Comparison of ENCODE assay signal across 10 cellular contexts in the genomic region with DNA sequence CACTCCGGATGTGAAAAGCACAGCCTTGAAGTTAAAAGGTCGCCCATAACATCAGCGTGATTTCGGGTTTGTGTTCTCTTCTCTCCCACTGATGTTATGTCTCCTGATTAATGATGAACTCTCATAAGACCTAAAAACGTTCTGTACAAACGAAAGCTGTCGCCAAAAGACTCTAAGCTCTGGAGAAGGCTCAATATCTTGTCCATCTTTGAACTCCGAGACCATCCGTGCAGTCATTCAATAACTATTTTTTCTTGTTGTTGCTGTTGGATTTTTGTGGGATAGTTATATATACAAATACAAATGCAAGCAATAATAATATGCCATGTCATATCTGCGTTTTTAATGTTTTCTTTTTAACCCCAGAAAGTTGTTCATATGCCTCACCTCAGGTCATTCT.
DNase-seq lines count a peak whose midpoint lies in the region; TF ChIP-seq lines count a peak whose summit lies in the region.
"Had no signal": no experiment of that assay in that cellular context is flagged by ENCODE, and none has a peak within 500 bp of the region (broad histone marks: within the 10 kb centered on the region; RNA-seq: fewer than 3 reads in every experiment).

No MANE protein-coding gene starts in this region.

- no peaks in the 10 kb centered on the region for H3F3A ChIP-seq in OCI-LY1 (ENCODE audit: insufficient read depth, low read length)

- no peaks in the 10 kb centered on the region for H3K79me2 ChIP-seq in OCI-LY1 (ENCODE audit: insufficient read depth, low read length)

- 64 to 66% methylated on average over 10 of the region's 10 CpGs for WGBS in ectodermal cell, 2 experiments

- H2AFZ ChIP-seq in OCI-LY1 (ENCODE audit: low read length), result no peak overlapping the region

- no peak overlapping the region for H3K9ac ChIP-seq in OCI-LY1 (ENCODE audit: low read length)

- H3K4me3 Mint-ChIP-seq in mesothelial cell of epicardium, result no peak overlapping the region
- H3K4me3 Mint-ChIP-seq: activated naive CD4-positive, alpha-beta T cell treated with anti-CD3 and anti-CD28 coated beads, Interleukin-2, amount 50 U/mL, for 24 hours had no signal

- DNase-seq in mesothelial cell of epicardium (ENCODE audit: low spot score in 2 of 2, unreplicated experiment in 2 of 2) (no peak), tibial artery (no peak), HEK293T (ENCODE audit: extremely low spot score) (no peak), NCI-H187 (lab: John Stamatoyannopoulos, UW) (no peak), MV-4-11 (lab: John Stamatoyannopoulos, UW) (no peak)

- no peaks in the 10 kb centered on the region for H3K27me3 Mint-ChIP-seq in mesothelial cell of epicardium (ENCODE audit: low read depth)
- H3K27me3 Mint-ChIP-seq: activated naive CD4-positive, alpha-beta T cell treated with anti-CD3 and anti-CD28 coated beads, Interleukin-2, amount 50 U/mL, for 24 hours had no signal

- H3K4me1 ChIP-seq in OCI-LY1 (ENCODE audit: insufficient read depth, low read length, severe bottlenecking), result peaks cover 12% of the 10 kb centered on the region
- peaks cover 5% of the 10 kb centered on the region for H3K4me1 ChIP-seq in ectodermal cell (ENCODE audit: control insufficient read depth, insufficient read depth, low read length)
- peaks cover 0 to 9% (median 4%) of the 10 kb centered on the region in 4 donors for H3K4me1 ChIP-seq in tibial artery

- H3K4me1 Mint-ChIP-seq in mesothelial cell of epicardium, result peaks cover 25% of the 10 kb centered on the region
- H3K4me1 Mint-ChIP-seq: activated naive CD4-positive, alpha-beta T cell treated with anti-CD3 and anti-CD28 coated beads, Interleukin-2, amount 50 U/mL, for 24 hours had no signal

- H3K36me3 Mint-ChIP-seq in mesothelial cell of epicardium, result no peaks in the 10 kb centered on the region
- H3K36me3 Mint-ChIP-seq: activated naive CD4-positive, alpha-beta T cell treated with anti-CD3 and anti-CD28 coated beads, Interleukin-2, amount 50 U/mL, for 24 hours had no signal

- CTCF ChIA-PET in HEK293T (lab: Yijun Ruan, JAX), result no interaction called here

- H3K9me3 Mint-ChIP-seq in mesothelial cell of epicardium, result no peaks in the 10 kb centered on the region
- H3K9me3 Mint-ChIP-seq: activated naive CD4-positive, alpha-beta T cell treated with anti-CD3 and anti-CD28 coated beads, Interleukin-2, amount 50 U/mL, for 24 hours had no signal

- H3K36me3 ChIP-seq in OCI-LY1 (ENCODE audit: insufficient read depth, low read length), result no peaks in the 10 kb centered on the region
- H3K36me3 ChIP-seq in ectodermal cell (ENCODE audit: control insufficient read depth, insufficient read depth, low read length), result no peaks in the 10 kb centered on the region
- H3K36me3 ChIP-seq in tibial artery, result no peaks in the 10 kb centered on the region

- H3K27ac ChIP-seq in OCI-LY1 (ENCODE audit: low read depth, low read length, poor library complexity, severe bottlenecking) (no peak overlapping the region), ectodermal cell (ENCODE audit: insufficient read depth, low read depth, low read length, poor library complexity, severe bottlenecking) (peak overlapping the region; percentile 20), tibial artery (no peak overlapping the region)
- H3K27ac ChIP-seq: RWPE1 had no signal

- H3K27me3 ChIP-seq in OCI-LY1 (ENCODE audit: insufficient read depth, low read length) (no peaks in the 10 kb centered on the region), ectodermal cell (ENCODE audit: control insufficient read depth, insufficient read depth, low read length, poor library complexity, severe bottlenecking) (no peaks in the 10 kb centered on the region), tibial artery (no peaks in the 10 kb centered on the region)

- intact Hi-C loops in tibial artery (cut with DNase I; ENCODE audit: low total_unique reads), result no loop called here

- no peak overlapping the region for H3K4me3 ChIP-seq in OCI-LY1 (ENCODE audit: low read depth, low read length, poor library complexity, severe bottlenecking)
- H3K4me3 ChIP-seq in ectodermal cell (ENCODE audit: insufficient read depth, low read depth, low read length), result no peak overlapping the region
- peak overlapping the region; percentile 30 to 31 for H3K4me3 ChIP-seq in tibial artery
- H3K4me3 ChIP-seq: mucosa of descending colon had no signal

- TF ChIP-seq CTCF in OCI-LY1 (IDR thresholded peaks at IDR 0.05; ENCODE audit: low read length) (no peak), mesothelial cell of epicardium (IDR thresholded peaks at IDR 0.05; ENCODE audit: unreplicated experiment) (no peak), tibial artery (IDR thresholded peaks at IDR 0.05) (no peak)

- POLR2A ChIA-PET in HEK293T (lab: Yijun Ruan, JAX), result no interaction called here

- peak overlapping the region; percentile 67 for H3K27ac Mint-ChIP-seq in mesothelial cell of epicardium
- H3K27ac Mint-ChIP-seq: activated naive CD4-positive, alpha-beta T cell treated with anti-CD3 and anti-CD28 coated beads, Interleukin-2, amount 50 U/mL, for 24 hours had no signal

- peak overlapping the region; percentile 41; the same call in 1 of the 2 replicates for H3K4me2 ChIP-seq in OCI-LY1 (ENCODE audit: low read length)

- H4K20me1 ChIP-seq in OCI-LY1 (ENCODE audit: insufficient read depth, low read length), result no peaks in the 10 kb centered on the region

- H3K9me3 ChIP-seq in OCI-LY1 (ENCODE audit: low read length), result no peaks in the 10 kb centered on the region
- H3K9me3 ChIP-seq in ectodermal cell (ENCODE audit: control insufficient read depth, low read length), result no peaks in the 10 kb centered on the region
- no peaks in the 10 kb centered on the region for H3K9me3 ChIP-seq in tibial artery
- H3K9me3 ChIP-seq: mucosa of descending colon had no signal

- no peaks in the 10 kb centered on the region for H3K9me2 ChIP-seq in OCI-LY1 (ENCODE audit: low read depth, low read length)

TF ChIP-seq in HEK293T, 16 proteins besides CTCF, POLR2A, EP300 and RAD21:
- TF ChIP-seq FOXK2 (IDR thresholded peaks at IDR 0.05) (no peak), FOXA1 (IDR thresholded peaks at IDR 0.05) (no peak), ELF4 (IDR thresholded peaks at IDR 0.05) (no peak), TARDBP (IDR thresholded peaks at IDR 0.05) (no peak), HDGF (IDR thresholded peaks at IDR 0.05; ENCODE audit: borderline replicate concordance) (no peak), FOXM1 (IDR thresholded peaks at IDR 0.05; ENCODE audit: borderline replicate concordance) (no peak), L3MBTL2 (conservative IDR thresholded peaks at IDR 0.05) (no peak), SP1 (IDR thresholded peaks at IDR 0.05) (no peak), ARNT (IDR thresholded peaks at IDR 0.05) (no peak), LEF1 (IDR thresholded peaks at IDR 0.05; ENCODE audit: borderline replicate concordance) (no peak), NFRKB (IDR thresholded peaks at IDR 0.05) (no peak), ZNF384 (IDR thresholded peaks at IDR 0.05) (no peak), BHLHE40 (IDR thresholded peaks at IDR 0.05; ENCODE audit: borderline replicate concordance) (no peak)
- TF ChIP-seq, protein P1, sequence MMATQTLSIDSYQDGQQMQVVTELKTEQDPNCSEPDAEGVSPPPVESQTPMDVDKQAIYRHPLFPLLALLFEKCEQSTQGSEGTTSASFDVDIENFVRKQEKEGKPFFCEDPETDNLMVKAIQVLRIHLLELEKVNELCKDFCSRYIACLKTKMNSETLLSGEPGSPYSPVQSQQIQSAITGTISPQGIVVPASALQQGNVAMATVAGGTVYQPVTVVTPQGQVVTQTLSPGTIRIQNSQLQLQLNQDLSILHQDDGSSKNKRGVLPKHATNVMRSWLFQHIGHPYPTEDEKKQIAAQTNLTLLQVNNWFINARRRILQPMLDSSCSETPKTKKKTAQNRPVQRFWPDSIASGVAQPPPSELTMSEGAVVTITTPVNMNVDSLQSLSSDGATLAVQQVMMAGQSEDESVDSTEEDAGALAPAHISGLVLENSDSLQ (IDR thresholded peaks at IDR 0.05), result no peak

Comparison
In these comparisons a context has a peak if more than half of its experiments do, and no peak if none do; other contexts are left out.
1. H3K4me3 ChIP-seq: peak in tibial artery (2 of 2); none in OCI-LY1 (single experiment) and ectodermal cell (single experiment).